ENCODE assay signal across 8 cellular contexts in the genomic region with DNA sequence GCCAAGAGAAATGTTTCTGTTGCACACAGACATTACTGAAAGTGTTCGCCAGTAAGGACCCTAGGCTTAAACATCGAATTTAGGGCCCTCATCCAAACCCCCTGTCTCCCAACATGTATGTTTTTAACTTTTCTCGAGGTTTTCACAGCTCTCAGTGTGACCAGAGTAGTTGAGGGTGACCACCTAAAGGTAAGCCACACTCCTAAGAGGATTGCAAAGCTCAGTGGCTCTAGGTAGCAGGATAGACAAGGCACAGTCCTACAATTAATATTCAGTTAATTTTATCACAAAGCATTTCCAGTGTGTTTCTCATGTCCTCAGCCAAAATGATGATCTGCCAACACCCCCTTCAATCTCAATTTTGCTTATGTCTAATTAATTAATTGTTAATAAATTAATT. TPM values are rescaled to one million over a fixed set of nuclear protein-coding genes. Genes with fewer than 3 reads are reported as not detected.
A peak's percentile ranks its signal among the peaks of the same experiment; 100 is the strongest.
DNase-seq lines count a peak whose midpoint lies in the region; ATAC-seq and TF ChIP-seq lines count a peak whose summit lies in the region.

No MANE protein-coding gene starts in this region.

- H3K4me1 ChIP-seq in liver (ENCODE audit: control insufficient read depth in 4 of 4, insufficient read depth in 4 of 4, low read length in 3 of 4) (peaks cover 5 to 28% (median 24%) of the 10 kb centered on the region in 4 donors), transverse colon (peaks cover 0 to 40% (median 26%) of the 10 kb centered on the region in 4 donors)

- intact Hi-C loops in transverse colon (cut with DNase I; ENCODE audit: low total_unique reads): no loop called here

- H3K9me3 ChIP-seq in liver (ENCODE audit: control insufficient read depth in 4 of 4, low read length in 3 of 4) (no peaks in the 10 kb centered on the region), transverse colon (no peaks in the 10 kb centered on the region)

- no peak for TF ChIP-seq EP300 in transverse colon (IDR thresholded peaks at IDR 0.05; ENCODE audit: low read depth)

- H3K27me3 ChIP-seq in liver (ENCODE audit: control insufficient read depth in 4 of 4, insufficient read depth in 4 of 4, low read length in 3 of 4): no peaks in the 10 kb centered on the region
- H3K27me3 ChIP-seq in transverse colon: no peaks in the 10 kb centered on the region

- H3K27ac ChIP-seq in angular gyrus (ENCODE audit: low read depth, low read length) (peak overlapping the region; percentile 100), liver (ENCODE audit: low read depth in 1 of 2, low read length in 2 of 2) (peak overlapping the region; percentile 89 to 99), transverse colon (peak overlapping the region; percentile 90 to 94 (median 92))

- peak overlapping the region; percentile 99 for H3K27ac Mint-ChIP-seq in activated T-cell treated with anti-CD3 and anti-CD28 coated beads, Interleukin-2, amount 50 U/mL, for 24 hours

- TF ChIP-seq CTCF in liver (IDR thresholded peaks at IDR 0.05; ENCODE audit: low read depth, low read length, missing input control) (no peak), transverse colon (IDR thresholded peaks at IDR 0.05) (no peak)

- TF ChIP-seq RAD21 in liver (IDR thresholded peaks at IDR 0.05): no peak

- WGBS in liver: 6% methylated on average over 3 of the region's 3 CpGs
- whole genome bisulfite sequencing in transverse colon (ENCODE audit: low coverage in 1 of 2), 2 donors: 11 to 38% methylated on average over 2 to 3 of the region's 3 CpGs

- H3K27me3 Mint-ChIP-seq in activated T-cell treated with anti-CD3 and anti-CD28 coated beads, Interleukin-2, amount 50 U/mL, for 24 hours: peaks cover 9% of the 10 kb centered on the region

- H3K36me3 ChIP-seq in liver (ENCODE audit: control insufficient read depth in 4 of 4, insufficient read depth in 3 of 4, low read depth in 1 of 4, low read length in 3 of 4) (no peaks in the 10 kb centered on the region), transverse colon (no peaks in the 10 kb centered on the region)

- TF ChIP-seq POLR2A in transverse colon (IDR thresholded peaks at IDR 0.05): no peak

- ATAC-seq in HG03432 (IDR thresholded peaks at IDR 0.05; ENCODE audit: unreplicated experiment) (no peak), GM21423 (IDR thresholded peaks at IDR 0.05; ENCODE audit: unreplicated experiment) (no peak)

- H3K9ac ChIP-seq in liver (ENCODE audit: low read depth in 1 of 2, low read length in 2 of 2): peak overlapping the region; percentile 92 to 98

- no peak for DNase-seq in activated T-cell treated with anti-CD3 and anti-CD28 coated beads, Interleukin-2, amount 50 U/mL, for 24 hours
- no peak for DNase-seq in activated T-cell treated with anti-CD3 and anti-CD28 coated beads, Interleukin-2, amount 50 U/mL, for 48 hours
- DNase-seq in transverse colon (no peak), NCI-H1105 treated with DMSO at 0.1 percent for 48 hours (lab: John Stamatoyannopoulos, UW) (no peak)

- peak overlapping the region in 2 of 3 donors; percentile 58 to 81 for H3K4me3 ChIP-seq in liver (ENCODE audit: low read depth in 1 of 3, low read length in 3 of 3)
- peak overlapping the region in 3 of 4 donors; percentile 57 to 77 (median 58) for H3K4me3 ChIP-seq in transverse colon

- no peaks in the 10 kb centered on the region for H3K9me3 Mint-ChIP-seq in activated T-cell treated with anti-CD3 and anti-CD28 coated beads, Interleukin-2, amount 50 U/mL, for 24 hours

- in situ Hi-C loops in transverse colon (cut with MboI; ENCODE audit: low pct_ligation_motif_present in 1 of 4, low pct_unique_long_range_greater_than_20kb in 1 of 4, low sequenced_read_pairs in 3 of 4): no loop called here

- peak overlapping the region; percentile 98 for H3K4me3 Mint-ChIP-seq in activated T-cell treated with anti-CD3 and anti-CD28 coated beads, Interleukin-2, amount 50 U/mL, for 24 hours

- peaks cover 18% of the 10 kb centered on the region for H3K4me1 Mint-ChIP-seq in activated T-cell treated with anti-CD3 and anti-CD28 coated beads, Interleukin-2, amount 50 U/mL, for 24 hours (ENCODE audit: low read depth)

- peaks cover 14% of the 10 kb centered on the region for H3K36me3 Mint-ChIP-seq in activated T-cell treated with anti-CD3 and anti-CD28 coated beads, Interleukin-2, amount 50 U/mL, for 24 hours (ENCODE audit: low read depth)

TF ChIP-seq in liver, 16 proteins besides CTCF, POLR2A, EP300 and RAD21:
- TF ChIP-seq FOXA1 (IDR thresholded peaks at IDR 0.05) (no peak), TAF1 (conservative IDR thresholded peaks at IDR 0.05) (no peak), JUND (IDR thresholded peaks at IDR 0.05) (no peak), HNF4A (conservative IDR thresholded peaks at IDR 0.05) (no peak), RXRA (IDR thresholded peaks at IDR 0.05) (no peak), GABPA (IDR thresholded peaks at IDR 0.05 in 1 of 2, conservative IDR thresholded peaks at IDR 0.05 in 1 of 2) (no peak), FOXA2 (IDR thresholded peaks at IDR 0.05) (no peak)
- TF ChIP-seq, protein P1, sequence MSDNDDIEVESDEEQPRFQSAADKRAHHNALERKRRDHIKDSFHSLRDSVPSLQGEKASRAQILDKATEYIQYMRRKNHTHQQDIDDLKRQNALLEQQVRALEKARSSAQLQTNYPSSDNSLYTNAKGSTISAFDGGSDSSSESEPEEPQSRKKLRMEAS (IDR thresholded peaks at IDR 0.05): no peak

RNA-seq across cellular contexts. Expression of a gene that starts 0.7 kb away (rescaled TPM):
- 1 to 10 TPM; 1.4 to 2.3 TPM for total RNA-seq in liver
- polyA plus RNA-seq in liver: 10 to 100 TPM in 1 of 2 donors, 1 to 10 TPM in 1; 1.0 to 16.6 TPM
- total RNA-seq in transverse colon: 1 to 10 TPM in 3 of 4 donors, under 1 TPM in 1; 0.40 to 2.3 (median 2.2) TPM

RNA-seq across cellular contexts. Expression of a gene that starts 43.7 kb away (rescaled TPM):
- total RNA-seq in liver: 100 to 1,000 TPM in 1 of 2 donors, 10 to 100 TPM in 1; 78.6 to 131 TPM
- 10 to 100 TPM; 24.9 to 92.7 TPM for polyA plus RNA-seq in liver
- 10 to 100 TPM in 3 of 4 donors, 1 to 10 TPM in 1; 3.4 to 68.8 (median 43.5) TPM for total RNA-seq in transverse colon
